Comparison of ENCODE assay signal across 8 cellular contexts in genomic region chr1:153727463-153728304, GRCh38. TPM values are rescaled to one million over a fixed set of nuclear protein-coding genes. Genes with fewer than 3 reads are reported as not detected.
DNase-seq lines count a peak whose midpoint lies in the region; ATAC-seq, FAIRE-seq and TF ChIP-seq lines count a peak whose summit lies in the region.

A gene with protein sequence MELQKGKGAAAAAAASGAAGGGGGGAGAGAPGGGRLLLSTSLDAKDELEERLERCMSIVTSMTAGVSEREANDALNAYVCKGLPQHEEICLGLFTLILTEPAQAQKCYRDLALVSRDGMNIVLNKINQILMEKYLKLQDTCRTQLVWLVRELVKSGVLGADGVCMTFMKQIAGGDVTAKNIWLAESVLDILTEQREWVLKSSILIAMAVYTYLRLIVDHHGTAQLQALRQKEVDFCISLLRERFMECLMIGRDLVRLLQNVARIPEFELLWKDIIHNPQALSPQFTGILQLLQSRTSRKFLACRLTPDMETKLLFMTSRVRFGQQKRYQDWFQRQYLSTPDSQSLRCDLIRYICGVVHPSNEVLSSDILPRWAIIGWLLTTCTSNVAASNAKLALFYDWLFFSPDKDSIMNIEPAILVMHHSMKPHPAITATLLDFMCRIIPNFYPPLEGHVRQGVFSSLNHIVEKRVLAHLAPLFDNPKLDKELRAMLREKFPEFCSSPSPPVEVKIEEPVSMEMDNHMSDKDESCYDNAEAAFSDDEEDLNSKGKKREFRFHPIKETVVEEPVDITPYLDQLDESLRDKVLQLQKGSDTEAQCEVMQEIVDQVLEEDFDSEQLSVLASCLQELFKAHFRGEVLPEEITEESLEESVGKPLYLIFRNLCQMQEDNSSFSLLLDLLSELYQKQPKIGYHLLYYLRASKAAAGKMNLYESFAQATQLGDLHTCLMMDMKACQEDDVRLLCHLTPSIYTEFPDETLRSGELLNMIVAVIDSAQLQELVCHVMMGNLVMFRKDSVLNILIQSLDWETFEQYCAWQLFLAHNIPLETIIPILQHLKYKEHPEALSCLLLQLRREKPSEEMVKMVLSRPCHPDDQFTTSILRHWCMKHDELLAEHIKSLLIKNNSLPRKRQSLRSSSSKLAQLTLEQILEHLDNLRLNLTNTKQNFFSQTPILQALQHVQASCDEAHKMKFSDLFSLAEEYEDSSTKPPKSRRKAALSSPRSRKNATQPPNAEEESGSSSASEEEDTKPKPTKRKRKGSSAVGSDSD (plus strand): TSS chr1:153728050. CDS start chr1:153728635, 585 bp downstream.

- peaks cover 7 to 13% of the 10 kb centered on the region in 2 donors for H3K4me1 Mint-ChIP-seq in natural killer cell

- intact Hi-C loops in natural killer cell (cut with micrococcal nuclease): loop anchor here (5.0 kb wide), 1 partner anchor 50 kb away; the partner anchor contains the start of gene SLC27A3

- H3K4me3 ChIP-seq in Loucy (ENCODE audit: low read length, poor library complexity, severe bottlenecking): peak within 1 kb of the TSS; percentile 87

- peak within 1 kb of the TSS; percentile 93 for H3K4me3 Mint-ChIP-seq in natural killer cell

- no peaks in the 10 kb centered on the region for H4K20me1 ChIP-seq in Loucy (ENCODE audit: insufficient read depth, low read length, poor library complexity, severe bottlenecking)

- peak; percentile 78 for TF ChIP-seq POLR2A in H54 (IDR thresholded peaks at IDR 0.05; ENCODE audit: low read depth, low read length)
- TF ChIP-seq POLR2A in Raji (IDR thresholded peaks at IDR 0.05; ENCODE audit: insufficient read depth, low read depth, low read length): peak; percentile 96

- H3K9me3 Mint-ChIP-seq in natural killer cell: no peaks in the 10 kb centered on the region

- H3K36me3 ChIP-seq in Loucy (ENCODE audit: insufficient read depth, low read length): no peaks in the 10 kb centered on the region

- peaks cover 24% of the 10 kb centered on the region for H3K4me1 ChIP-seq in Loucy (ENCODE audit: insufficient read depth, low read length, poor library complexity, severe bottlenecking)

- TF ChIP-seq CTCF in Loucy (conservative IDR thresholded peaks at IDR 0.05; ENCODE audit: low read length): 0 out of 2 replicates have a peak, but pooled peaks have one; percentile 18
- no peak for TF ChIP-seq CTCF in natural killer cell (IDR thresholded peaks at IDR 0.05)

- no peaks in the 10 kb centered on the region for H3K36me3 Mint-ChIP-seq in natural killer cell

- peak; percentile 100 for DNase-seq in ELF-1 (ENCODE audit: low read depth, low spot score)
- peak; percentile 95 for DNase-seq in H54 (ENCODE audit: insufficient read length, low spot score)
- DNase-seq in activated T-helper 9 cell treated with anti-CD3 and anti-CD28 coated beads, Interleukin-2, amount 50 U/mL, for 16 hours (ENCODE audit: low read depth): peak; percentile 99
- peak; percentile 100 for DNase-seq in fibroblast of peridontal ligament (ENCODE audit: extremely low read depth)
- peak; percentile 96 for DNase-seq in natural killer cell
- DNase-seq in stimulated activated naive CD4-positive, alpha-beta T cell treated with Interleukin-2 at 50 U/mL for 16 hours (lab: John Stamatoyannopoulos, UW): peak; percentile 99

- H3F3A ChIP-seq in Loucy (ENCODE audit: low read depth): no peaks in the 10 kb centered on the region

- H3K27me3 ChIP-seq in Loucy (ENCODE audit: insufficient read depth, low read length, poor library complexity, severe bottlenecking): no peaks in the 10 kb centered on the region

- peak within 1 kb of the TSS; percentile 89 to 91 for H3K27ac Mint-ChIP-seq in natural killer cell

- H3K9me3 ChIP-seq in Loucy (ENCODE audit: insufficient read depth, low read depth, low read length): no peaks in the 10 kb centered on the region

- peak; percentile 97 to 100 (median 98) for ATAC-seq in natural killer cell

- peaks cover 31% of the 10 kb centered on the region for H3K79me2 ChIP-seq in Loucy (ENCODE audit: insufficient read depth, low read length)

- peak within 1 kb of the TSS; percentile 94 for H3K9ac ChIP-seq in Loucy (ENCODE audit: low read depth, low read length, poor library complexity, severe bottlenecking)

- H3K9me2 ChIP-seq in Loucy (replicated peaks; ENCODE audit: low read depth, low read length): no peaks in the 10 kb centered on the region

- FAIRE-seq in H54 (lab: Jason Lieb, UNC): no peak

- peak within 1 kb of the TSS; percentile 76 for H3K4me2 ChIP-seq in Loucy (ENCODE audit: low read depth, low read length, poor library complexity, severe bottlenecking)

- H3K27me3 Mint-ChIP-seq in natural killer cell (ENCODE audit: low read depth in 2 of 2): no peaks in the 10 kb centered on the region

- peak within 1 kb of the TSS; percentile 76 for H2AFZ ChIP-seq in Loucy (ENCODE audit: low read length)

RNA-seq across cellular contexts. Expression of the gene that starts here (rescaled TPM):
- 10 to 100 TPM; 44.3 to 55.3 (median 44.5) TPM for total RNA-seq in natural killer cell

Comparison
In these comparisons a context has a peak if more than half of its experiments do, and no peak if none do; other contexts are left out.
1. Peak in every context shown above with its lines: DNase-seq, ATAC-seq and H3K4me3 ChIP-seq.